Comparison of ENCODE assay signal across 1 cellular context in the genomic region with DNA sequence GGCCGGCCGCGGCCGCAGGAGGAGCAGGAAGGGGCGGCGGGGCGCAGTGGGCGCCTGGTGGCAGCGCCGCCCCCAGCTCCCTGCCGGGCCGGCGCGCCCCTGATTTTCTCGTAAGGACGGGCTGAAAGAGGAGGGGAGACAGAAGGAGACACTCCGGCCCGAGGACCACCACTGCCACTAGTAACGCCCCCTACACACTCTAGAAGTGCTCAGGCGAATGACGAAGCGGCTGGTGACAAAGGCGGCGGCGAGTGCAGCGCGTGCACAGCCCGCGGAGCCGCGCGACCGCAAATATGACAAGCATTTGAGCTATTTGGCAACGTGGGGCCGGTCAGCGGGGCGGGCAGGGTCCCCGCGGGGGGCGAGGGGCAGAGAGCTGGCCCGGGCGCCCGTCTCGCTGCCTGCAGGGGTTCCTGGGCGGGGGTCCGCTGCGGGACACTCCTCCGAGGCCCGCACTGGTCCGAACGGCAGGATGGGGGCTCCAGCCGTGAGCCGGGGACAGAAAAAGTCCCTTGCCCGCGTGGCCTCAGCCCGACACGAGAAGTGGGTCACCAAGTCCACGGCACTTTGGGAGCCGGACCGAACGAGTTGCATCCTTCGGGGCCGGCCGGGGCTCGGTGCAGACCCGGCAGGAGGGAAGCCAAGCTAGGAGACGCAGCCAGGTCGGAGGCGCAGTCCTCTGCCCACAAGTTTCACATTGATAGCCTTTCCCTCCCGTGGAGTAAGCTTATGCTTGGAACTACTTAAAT.
A peak's percentile ranks its signal among the peaks of the same experiment; 100 is the strongest.
TF ChIP-seq lines count a peak whose summit lies in the region.

No MANE protein-coding gene starts in this region.

TF ChIP-seq in HEK293, 187 proteins besides CTCF, POLR2A, EP300 and RAD21 (continued from another document and continues in another):
- no peak for TF ChIP-seq ZNF473 (tag by site-specific recombination; IDR thresholded peaks at IDR 0.05)
- no peak; the same call in none of the 2 replicates for TF ChIP-seq SP2 (tag by site-specific recombination; IDR thresholded peaks at IDR 0.05)
- TF ChIP-seq ZNF747 (tag by site-specific recombination; IDR thresholded peaks at IDR 0.05), result no peak
- TF ChIP-seq ZFHX2 (tag by site-specific recombination; conservative IDR thresholded peaks at IDR 0.05), result no peak
- TF ChIP-seq ZNF621 (tag by site-specific recombination; IDR thresholded peaks at IDR 0.05), result no peak
- TF ChIP-seq ZNF274 (IDR thresholded peaks at IDR 0.05; ENCODE audit: low read length), result no peak
- TF ChIP-seq ZNF274 (tag by site-specific recombination; IDR thresholded peaks at IDR 0.05; ENCODE audit: borderline replicate concordance), result no peak
- TF ChIP-seq ZNF138 (tag by site-specific recombination; IDR thresholded peaks at IDR 0.05; ENCODE audit: borderline replicate concordance), result no peak
- TF ChIP-seq ZNF768 (tag by site-specific recombination; IDR thresholded peaks at IDR 0.05), result no peak
- TF ChIP-seq HOXC10 (CRISPR knock-in tag; IDR thresholded peaks at IDR 0.05), result no peak
- no peak for TF ChIP-seq ZNF555 (tag by site-specific recombination; conservative IDR thresholded peaks at IDR 0.05)
- TF ChIP-seq, protein P1, sequence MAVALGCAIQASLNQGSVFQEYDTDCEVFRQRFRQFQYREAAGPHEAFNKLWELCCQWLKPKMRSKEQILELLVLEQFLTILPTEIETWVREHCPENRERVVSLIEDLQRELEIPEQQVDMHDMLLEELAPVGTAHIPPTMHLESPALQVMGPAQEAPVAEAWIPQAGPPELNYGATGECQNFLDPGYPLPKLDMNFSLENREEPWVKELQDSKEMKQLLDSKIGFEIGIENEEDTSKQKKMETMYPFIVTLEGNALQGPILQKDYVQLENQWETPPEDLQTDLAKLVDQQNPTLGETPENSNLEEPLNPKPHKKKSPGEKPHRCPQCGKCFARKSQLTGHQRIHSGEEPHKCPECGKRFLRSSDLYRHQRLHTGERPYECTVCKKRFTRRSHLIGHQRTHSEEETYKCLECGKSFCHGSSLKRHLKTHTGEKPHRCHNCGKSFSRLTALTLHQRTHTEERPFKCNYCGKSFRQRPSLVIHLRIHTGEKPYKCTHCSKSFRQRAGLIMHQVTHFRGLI (tag by site-specific recombination; IDR thresholded peaks at IDR 0.05), result no peak
- TF ChIP-seq ZNF830 (tag by site-specific recombination; IDR thresholded peaks at IDR 0.05; ENCODE audit: low read depth), result no peak
- TF ChIP-seq, protein P2, sequence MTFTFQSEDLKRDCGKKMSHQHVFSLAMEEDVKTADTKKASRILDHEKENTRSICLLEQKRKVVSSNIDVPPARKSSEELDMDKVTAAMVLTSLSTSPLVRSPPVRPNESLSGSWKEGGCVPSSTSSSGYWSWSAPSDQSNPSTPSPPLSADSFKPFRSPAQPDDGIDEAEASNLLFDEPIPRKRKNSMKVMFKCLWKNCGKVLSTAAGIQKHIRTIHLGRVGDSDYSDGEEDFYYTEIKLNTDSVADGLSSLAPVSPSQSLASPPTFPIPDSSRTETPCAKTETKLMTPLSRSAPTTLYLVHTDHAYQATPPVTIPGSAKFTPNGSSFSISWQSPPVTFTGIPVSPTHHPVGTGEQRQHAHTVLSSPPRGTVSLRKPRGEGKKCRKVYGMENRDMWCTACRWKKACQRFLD (tag by site-specific recombination; IDR thresholded peaks at IDR 0.05), result no peak
- no peak for TF ChIP-seq ZNF629 (tag by site-specific recombination; IDR thresholded peaks at IDR 0.05)
- TF ChIP-seq ZNF544 (tag by site-specific recombination; IDR thresholded peaks at IDR 0.05), result no peak
- TF ChIP-seq ZNF610 (tag by site-specific recombination; IDR thresholded peaks at IDR 0.05; ENCODE audit: borderline replicate concordance), result peak; percentile 18; the same call in 1 of the 2 replicates
- no peak for TF ChIP-seq ZNF571 (tag by site-specific recombination; IDR thresholded peaks at IDR 0.05)
- TF ChIP-seq MEIS1 (CRISPR knock-in tag; IDR thresholded peaks at IDR 0.05; ENCODE audit: borderline replicate concordance), result no peak
- TF ChIP-seq ZEB2 (tag by site-specific recombination; IDR thresholded peaks at IDR 0.05), result peak; percentile 55; the same call in 1 of the 2 replicates
- no peak for TF ChIP-seq FEZF1 (tag by site-specific recombination; IDR thresholded peaks at IDR 0.05)
- TF ChIP-seq SALL2 (tag by site-specific recombination; IDR thresholded peaks at IDR 0.05; ENCODE audit: borderline replicate concordance), result no peak
- TF ChIP-seq ZNF777 (tag by site-specific recombination; IDR thresholded peaks at IDR 0.05; ENCODE audit: borderline replicate concordance), result no peak
- no peak for TF ChIP-seq ZNF664 (tag by site-specific recombination; IDR thresholded peaks at IDR 0.05)
- TF ChIP-seq ZNF521 (tag by site-specific recombination; IDR thresholded peaks at IDR 0.05), result no peak
- TF ChIP-seq ZNF404 (tag by site-specific recombination; IDR thresholded peaks at IDR 0.05), result no peak
- no peak for TF ChIP-seq ZNF169 (tag by site-specific recombination; IDR thresholded peaks at IDR 0.05)
- TF ChIP-seq, protein P3, sequence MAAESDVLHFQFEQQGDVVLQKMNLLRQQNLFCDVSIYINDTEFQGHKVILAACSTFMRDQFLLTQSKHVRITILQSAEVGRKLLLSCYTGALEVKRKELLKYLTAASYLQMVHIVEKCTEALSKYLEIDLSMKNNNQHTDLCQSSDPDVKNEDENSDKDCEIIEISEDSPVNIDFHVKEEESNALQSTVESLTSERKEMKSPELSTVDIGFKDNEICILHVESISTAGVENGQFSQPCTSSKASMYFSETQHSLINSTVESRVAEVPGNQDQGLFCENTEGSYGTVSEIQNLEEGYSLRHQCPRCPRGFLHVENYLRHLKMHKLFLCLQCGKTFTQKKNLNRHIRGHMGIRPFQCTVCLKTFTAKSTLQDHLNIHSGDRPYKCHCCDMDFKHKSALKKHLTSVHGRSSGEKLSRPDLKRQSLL (tag by site-specific recombination; IDR thresholded peaks at IDR 0.05), result no peak; the same call in 1 of the 2 replicates
- TF ChIP-seq ZNF837 (tag by site-specific recombination; IDR thresholded peaks at IDR 0.05), result no peak
- TF ChIP-seq ZNF16 (tag by site-specific recombination; IDR thresholded peaks at IDR 0.05; ENCODE audit: low read depth), result no peak
- no peak for TF ChIP-seq ZNF214 (tag by site-specific recombination; IDR thresholded peaks at IDR 0.05; ENCODE audit: borderline replicate concordance)
- TF ChIP-seq ZNF548 (tag by site-specific recombination; IDR thresholded peaks at IDR 0.05), result no peak
- TF ChIP-seq KLF7 (tag by site-specific recombination; IDR thresholded peaks at IDR 0.05; ENCODE audit: borderline replicate concordance), result no peak
- TF ChIP-seq KLF1 (tag by site-specific recombination; IDR thresholded peaks at IDR 0.05), result no peak
- no peak for TF ChIP-seq SCRT2 (tag by site-specific recombination; IDR thresholded peaks at IDR 0.05)
- TF ChIP-seq BCL11A (tag by site-specific recombination; IDR thresholded peaks at IDR 0.05; ENCODE audit: low read depth), result no peak
- TF ChIP-seq TRIM28 (IDR thresholded peaks at IDR 0.05; ENCODE audit: borderline replicate concordance, low read length), result no peak
- no peak for TF ChIP-seq ZBTB7A (tag by site-specific recombination; IDR thresholded peaks at IDR 0.05; ENCODE audit: low read depth)
- TF ChIP-seq MZF1 (tag by site-specific recombination; IDR thresholded peaks at IDR 0.05; ENCODE audit: borderline replicate concordance), result no peak
- no peak for TF ChIP-seq ZNF426 (tag by site-specific recombination; IDR thresholded peaks at IDR 0.05)
- no peak for TF ChIP-seq ZNF132 (tag by site-specific recombination; IDR thresholded peaks at IDR 0.05; ENCODE audit: borderline replicate concordance)
- TF ChIP-seq, protein P4, sequence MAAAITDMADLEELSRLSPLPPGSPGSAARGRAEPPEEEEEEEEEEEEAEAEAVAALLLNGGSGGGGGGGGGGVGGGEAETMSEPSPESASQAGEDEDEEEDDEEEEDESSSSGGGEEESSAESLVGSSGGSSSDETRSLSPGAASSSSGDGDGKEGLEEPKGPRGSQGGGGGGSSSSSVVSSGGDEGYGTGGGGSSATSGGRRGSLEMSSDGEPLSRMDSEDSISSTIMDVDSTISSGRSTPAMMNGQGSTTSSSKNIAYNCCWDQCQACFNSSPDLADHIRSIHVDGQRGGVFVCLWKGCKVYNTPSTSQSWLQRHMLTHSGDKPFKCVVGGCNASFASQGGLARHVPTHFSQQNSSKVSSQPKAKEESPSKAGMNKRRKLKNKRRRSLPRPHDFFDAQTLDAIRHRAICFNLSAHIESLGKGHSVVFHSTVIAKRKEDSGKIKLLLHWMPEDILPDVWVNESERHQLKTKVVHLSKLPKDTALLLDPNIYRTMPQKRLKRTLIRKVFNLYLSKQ (tag by site-specific recombination; IDR thresholded peaks at IDR 0.05; ENCODE audit: borderline replicate concordance), result no peak
- no peak for TF ChIP-seq ZNF248 (tag by site-specific recombination; IDR thresholded peaks at IDR 0.05)
- peak; percentile 26; the same call in 1 of the 2 replicates for TF ChIP-seq KLF9 (tag by site-specific recombination; IDR thresholded peaks at IDR 0.05; ENCODE audit: low read depth)
- 0 out of 2 replicates have a peak, but pooled peaks have one; percentile 16 for TF ChIP-seq ZNF366 (tag by site-specific recombination; conservative IDR thresholded peaks at IDR 0.05)
- TF ChIP-seq KLF8 (tag by site-specific recombination; IDR thresholded peaks at IDR 0.05), result peak; percentile 21; the same call in 1 of the 2 replicates
- TF ChIP-seq ZNF561 (tag by site-specific recombination; IDR thresholded peaks at IDR 0.05; ENCODE audit: borderline replicate concordance), result no peak
- TF ChIP-seq ZNF529 (tag by site-specific recombination; IDR thresholded peaks at IDR 0.05; ENCODE audit: insufficient replicate concordance), result no peak
- TF ChIP-seq ZNF416 (tag by site-specific recombination; IDR thresholded peaks at IDR 0.05), result no peak
- TF ChIP-seq, protein P5, sequence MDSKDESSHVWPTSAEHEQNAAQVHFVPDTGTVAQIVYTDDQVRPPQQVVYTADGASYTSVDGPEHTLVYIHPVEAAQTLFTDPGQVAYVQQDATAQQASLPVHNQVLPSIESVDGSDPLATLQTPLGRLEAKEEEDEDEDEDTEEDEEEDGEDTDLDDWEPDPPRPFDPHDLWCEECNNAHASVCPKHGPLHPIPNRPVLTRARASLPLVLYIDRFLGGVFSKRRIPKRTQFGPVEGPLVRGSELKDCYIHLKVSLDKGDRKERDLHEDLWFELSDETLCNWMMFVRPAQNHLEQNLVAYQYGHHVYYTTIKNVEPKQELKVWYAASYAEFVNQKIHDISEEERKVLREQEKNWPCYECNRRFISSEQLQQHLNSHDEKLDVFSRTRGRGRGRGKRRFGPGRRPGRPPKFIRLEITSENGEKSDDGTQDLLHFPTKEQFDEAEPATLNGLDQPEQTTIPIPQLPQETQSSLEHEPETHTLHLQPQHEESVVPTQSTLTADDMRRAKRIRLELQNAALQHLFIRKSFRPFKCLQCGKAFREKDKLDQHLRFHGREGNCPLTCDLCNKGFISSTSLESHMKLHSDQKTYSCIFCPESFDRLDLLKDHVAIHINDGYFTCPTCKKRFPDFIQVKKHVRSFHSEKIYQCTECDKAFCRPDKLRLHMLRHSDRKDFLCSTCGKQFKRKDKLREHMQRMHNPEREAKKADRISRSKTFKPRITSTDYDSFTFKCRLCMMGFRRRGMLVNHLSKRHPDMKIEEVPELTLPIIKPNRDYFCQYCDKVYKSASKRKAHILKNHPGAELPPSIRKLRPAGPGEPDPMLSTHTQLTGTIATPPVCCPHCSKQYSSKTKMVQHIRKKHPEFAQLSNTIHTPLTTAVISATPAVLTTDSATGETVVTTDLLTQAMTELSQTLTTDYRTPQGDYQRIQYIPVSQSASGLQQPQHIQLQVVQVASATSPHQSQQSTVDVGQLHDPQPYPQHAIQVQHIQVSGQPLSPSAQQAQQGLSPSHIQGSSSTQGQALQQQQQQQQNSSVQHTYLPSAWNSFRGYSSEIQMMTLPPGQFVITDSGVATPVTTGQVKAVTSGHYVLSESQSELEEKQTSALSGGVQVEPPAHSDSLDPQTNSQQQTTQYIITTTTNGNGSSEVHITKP (tag by site-specific recombination; IDR thresholded peaks at IDR 0.05), result no peak
- TF ChIP-seq, protein P6, sequence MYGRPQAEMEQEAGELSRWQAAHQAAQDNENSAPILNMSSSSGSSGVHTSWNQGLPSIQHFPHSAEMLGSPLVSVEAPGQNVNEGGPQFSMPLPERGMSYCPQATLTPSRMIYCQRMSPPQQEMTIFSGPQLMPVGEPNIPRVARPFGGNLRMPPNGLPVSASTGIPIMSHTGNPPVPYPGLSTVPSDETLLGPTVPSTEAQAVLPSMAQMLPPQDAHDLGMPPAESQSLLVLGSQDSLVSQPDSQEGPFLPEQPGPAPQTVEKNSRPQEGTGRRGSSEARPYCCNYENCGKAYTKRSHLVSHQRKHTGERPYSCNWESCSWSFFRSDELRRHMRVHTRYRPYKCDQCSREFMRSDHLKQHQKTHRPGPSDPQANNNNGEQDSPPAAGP (tag by site-specific recombination; IDR thresholded peaks at IDR 0.05), result peak; percentile 36; the same call in 1 of the 2 replicates
- no peak for TF ChIP-seq ZNF184 (tag by site-specific recombination; IDR thresholded peaks at IDR 0.05)
- no peak for TF ChIP-seq ZNF558 (tag by site-specific recombination; IDR thresholded peaks at IDR 0.05)
- TF ChIP-seq ZNF670 (tag by site-specific recombination; IDR thresholded peaks at IDR 0.05; ENCODE audit: low read depth), result no peak
- no peak for TF ChIP-seq PRDM1 (tag by site-specific recombination; IDR thresholded peaks at IDR 0.05)
- TF ChIP-seq SP7 (tag by site-specific recombination; IDR thresholded peaks at IDR 0.05), result peak; percentile 31
- TF ChIP-seq ZNF223 (tag by site-specific recombination; IDR thresholded peaks at IDR 0.05), result no peak
- TF ChIP-seq, protein P7, sequence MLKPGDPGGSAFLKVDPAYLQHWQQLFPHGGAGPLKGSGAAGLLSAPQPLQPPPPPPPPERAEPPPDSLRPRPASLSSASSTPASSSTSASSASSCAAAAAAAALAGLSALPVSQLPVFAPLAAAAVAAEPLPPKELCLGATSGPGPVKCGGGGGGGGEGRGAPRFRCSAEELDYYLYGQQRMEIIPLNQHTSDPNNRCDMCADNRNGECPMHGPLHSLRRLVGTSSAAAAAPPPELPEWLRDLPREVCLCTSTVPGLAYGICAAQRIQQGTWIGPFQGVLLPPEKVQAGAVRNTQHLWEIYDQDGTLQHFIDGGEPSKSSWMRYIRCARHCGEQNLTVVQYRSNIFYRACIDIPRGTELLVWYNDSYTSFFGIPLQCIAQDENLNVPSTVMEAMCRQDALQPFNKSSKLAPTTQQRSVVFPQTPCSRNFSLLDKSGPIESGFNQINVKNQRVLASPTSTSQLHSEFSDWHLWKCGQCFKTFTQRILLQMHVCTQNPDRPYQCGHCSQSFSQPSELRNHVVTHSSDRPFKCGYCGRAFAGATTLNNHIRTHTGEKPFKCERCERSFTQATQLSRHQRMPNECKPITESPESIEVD (tag by site-specific recombination; IDR thresholded peaks at IDR 0.05), result no peak
